In the genomic region with DNA sequence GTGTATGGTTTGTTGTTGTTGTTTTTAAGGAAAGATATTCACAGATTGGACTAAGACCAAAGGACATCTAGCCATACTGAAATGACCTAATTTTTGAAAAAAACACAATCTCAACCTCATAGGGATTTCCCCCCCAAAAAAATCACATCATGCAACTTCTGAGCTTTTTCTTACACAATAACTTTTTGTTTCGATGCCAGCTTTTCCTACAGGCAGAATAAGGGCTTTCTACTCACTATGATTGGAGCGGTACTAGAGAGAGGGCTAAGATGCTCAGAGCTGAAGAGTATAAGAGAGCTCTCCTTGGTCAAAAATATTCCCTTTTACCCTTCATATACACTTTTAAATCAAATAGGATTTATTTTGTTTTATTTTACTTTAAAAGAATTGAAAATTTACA, we compare ENCODE assay signal across 1 cellular context.
TF ChIP-seq lines count a peak whose summit lies in the region.

No MANE protein-coding gene starts in this region.

TF ChIP-seq in GM23338, 12 proteins besides CTCF, POLR2A, EP300 and RAD21 (continued from another document):
- TF ChIP-seq, protein P1, sequence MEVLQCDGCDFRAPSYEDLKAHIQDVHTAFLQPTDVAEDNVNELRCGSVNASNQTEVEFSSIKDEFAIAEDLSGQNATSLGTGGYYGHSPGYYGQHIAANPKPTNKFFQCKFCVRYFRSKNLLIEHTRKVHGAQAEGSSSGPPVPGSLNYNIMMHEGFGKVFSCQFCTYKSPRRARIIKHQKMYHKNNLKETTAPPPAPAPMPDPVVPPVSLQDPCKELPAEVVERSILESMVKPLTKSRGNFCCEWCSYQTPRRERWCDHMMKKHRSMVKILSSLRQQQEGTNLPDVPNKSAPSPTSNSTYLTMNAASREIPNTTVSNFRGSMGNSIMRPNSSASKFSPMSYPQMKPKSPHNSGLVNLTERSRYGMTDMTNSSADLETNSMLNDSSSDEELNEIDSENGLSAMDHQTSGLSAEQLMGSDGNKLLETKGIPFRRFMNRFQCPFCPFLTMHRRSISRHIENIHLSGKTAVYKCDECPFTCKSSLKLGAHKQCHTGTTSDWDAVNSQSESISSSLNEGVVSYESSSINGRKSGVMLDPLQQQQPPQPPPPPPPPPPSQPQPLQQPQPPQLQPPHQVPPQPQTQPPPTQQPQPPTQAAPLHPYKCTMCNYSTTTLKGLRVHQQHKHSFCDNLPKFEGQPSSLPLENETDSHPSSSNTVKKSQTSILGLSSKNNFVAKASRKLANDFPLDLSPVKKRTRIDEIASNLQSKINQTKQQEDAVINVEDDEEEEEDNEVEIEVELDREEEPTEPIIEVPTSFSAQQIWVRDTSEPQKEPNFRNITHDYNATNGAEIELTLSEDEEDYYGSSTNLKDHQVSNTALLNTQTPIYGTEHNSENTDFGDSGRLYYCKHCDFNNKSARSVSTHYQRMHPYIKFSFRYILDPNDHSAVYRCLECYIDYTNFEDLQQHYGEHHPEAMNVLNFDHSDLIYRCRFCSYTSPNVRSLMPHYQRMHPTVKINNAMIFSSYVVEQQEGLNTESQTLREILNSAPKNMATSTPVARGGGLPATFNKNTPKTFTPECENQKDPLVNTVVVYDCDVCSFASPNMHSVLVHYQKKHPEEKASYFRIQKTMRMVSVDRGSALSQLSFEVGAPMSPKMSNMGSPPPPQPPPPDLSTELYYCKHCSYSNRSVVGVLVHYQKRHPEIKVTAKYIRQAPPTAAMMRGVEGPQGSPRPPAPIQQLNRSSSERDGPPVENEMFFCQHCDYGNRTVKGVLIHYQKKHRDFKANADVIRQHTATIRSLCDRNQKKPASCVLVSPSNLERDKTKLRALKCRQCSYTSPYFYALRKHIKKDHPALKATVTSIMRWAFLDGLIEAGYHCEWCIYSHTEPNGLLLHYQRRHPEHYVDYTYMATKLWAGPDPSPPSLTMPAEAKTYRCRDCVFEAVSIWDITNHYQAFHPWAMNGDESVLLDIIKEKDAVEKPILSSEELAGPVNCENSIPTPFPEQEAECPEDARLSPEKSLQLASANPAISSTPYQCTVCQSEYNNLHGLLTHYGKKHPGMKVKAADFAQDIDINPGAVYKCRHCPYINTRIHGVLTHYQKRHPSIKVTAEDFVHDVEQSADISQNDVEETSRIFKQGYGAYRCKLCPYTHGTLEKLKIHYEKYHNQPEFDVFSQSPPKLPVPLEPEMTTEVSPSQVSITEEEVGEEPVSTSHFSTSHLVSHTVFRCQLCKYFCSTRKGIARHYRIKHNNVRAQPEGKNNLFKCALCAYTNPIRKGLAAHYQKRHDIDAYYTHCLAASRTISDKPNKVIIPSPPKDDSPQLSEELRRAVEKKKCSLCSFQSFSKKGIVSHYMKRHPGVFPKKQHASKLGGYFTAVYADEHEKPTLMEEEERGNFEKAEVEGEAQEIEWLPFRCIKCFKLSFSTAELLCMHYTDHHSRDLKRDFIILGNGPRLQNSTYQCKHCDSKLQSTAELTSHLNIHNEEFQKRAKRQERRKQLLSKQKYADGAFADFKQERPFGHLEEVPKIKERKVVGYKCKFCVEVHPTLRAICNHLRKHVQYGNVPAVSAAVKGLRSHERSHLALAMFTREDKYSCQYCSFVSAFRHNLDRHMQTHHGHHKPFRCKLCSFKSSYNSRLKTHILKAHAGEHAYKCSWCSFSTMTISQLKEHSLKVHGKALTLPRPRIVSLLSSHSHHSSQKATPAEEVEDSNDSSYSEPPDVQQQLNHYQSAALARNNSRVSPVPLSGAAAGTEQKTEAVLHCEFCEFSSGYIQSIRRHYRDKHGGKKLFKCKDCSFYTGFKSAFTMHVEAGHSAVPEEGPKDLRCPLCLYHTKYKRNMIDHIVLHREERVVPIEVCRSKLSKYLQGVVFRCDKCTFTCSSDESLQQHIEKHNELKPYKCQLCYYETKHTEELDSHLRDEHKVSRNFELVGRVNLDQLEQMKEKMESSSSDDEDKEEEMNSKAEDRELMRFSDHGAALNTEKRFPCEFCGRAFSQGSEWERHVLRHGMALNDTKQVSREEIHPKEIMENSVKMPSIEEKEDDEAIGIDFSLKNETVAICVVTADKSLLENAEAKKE (CRISPR knock-in tag; IDR thresholded peaks at IDR 0.05): no peak
- TF ChIP-seq POLR2AphosphoS5 (IDR thresholded peaks at IDR 0.05; ENCODE audit: low read depth): no peak
- TF ChIP-seq STAT1 (IDR thresholded peaks at IDR 0.05; ENCODE audit: unreplicated experiment): no peak
- TF ChIP-seq, protein P2, sequence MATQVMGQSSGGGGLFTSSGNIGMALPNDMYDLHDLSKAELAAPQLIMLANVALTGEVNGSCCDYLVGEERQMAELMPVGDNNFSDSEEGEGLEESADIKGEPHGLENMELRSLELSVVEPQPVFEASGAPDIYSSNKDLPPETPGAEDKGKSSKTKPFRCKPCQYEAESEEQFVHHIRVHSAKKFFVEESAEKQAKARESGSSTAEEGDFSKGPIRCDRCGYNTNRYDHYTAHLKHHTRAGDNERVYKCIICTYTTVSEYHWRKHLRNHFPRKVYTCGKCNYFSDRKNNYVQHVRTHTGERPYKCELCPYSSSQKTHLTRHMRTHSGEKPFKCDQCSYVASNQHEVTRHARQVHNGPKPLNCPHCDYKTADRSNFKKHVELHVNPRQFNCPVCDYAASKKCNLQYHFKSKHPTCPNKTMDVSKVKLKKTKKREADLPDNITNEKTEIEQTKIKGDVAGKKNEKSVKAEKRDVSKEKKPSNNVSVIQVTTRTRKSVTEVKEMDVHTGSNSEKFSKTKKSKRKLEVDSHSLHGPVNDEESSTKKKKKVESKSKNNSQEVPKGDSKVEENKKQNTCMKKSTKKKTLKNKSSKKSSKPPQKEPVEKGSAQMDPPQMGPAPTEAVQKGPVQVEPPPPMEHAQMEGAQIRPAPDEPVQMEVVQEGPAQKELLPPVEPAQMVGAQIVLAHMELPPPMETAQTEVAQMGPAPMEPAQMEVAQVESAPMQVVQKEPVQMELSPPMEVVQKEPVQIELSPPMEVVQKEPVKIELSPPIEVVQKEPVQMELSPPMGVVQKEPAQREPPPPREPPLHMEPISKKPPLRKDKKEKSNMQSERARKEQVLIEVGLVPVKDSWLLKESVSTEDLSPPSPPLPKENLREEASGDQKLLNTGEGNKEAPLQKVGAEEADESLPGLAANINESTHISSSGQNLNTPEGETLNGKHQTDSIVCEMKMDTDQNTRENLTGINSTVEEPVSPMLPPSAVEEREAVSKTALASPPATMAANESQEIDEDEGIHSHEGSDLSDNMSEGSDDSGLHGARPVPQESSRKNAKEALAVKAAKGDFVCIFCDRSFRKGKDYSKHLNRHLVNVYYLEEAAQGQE (IDR thresholded peaks at IDR 0.05; ENCODE audit: unreplicated experiment): no peak
- TF ChIP-seq, protein P3, sequence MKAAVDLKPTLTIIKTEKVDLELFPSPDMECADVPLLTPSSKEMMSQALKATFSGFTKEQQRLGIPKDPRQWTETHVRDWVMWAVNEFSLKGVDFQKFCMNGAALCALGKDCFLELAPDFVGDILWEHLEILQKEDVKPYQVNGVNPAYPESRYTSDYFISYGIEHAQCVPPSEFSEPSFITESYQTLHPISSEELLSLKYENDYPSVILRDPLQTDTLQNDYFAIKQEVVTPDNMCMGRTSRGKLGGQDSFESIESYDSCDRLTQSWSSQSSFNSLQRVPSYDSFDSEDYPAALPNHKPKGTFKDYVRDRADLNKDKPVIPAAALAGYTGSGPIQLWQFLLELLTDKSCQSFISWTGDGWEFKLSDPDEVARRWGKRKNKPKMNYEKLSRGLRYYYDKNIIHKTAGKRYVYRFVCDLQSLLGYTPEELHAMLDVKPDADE (IDR thresholded peaks at IDR 0.05): no peak
- TF ChIP-seq CREB1 (CRISPR knock-in tag; IDR thresholded peaks at IDR 0.05; ENCODE audit: low read depth): no peak
- TF ChIP-seq ZNF331 (CRISPR knock-in tag; IDR thresholded peaks at IDR 0.05; ENCODE audit: low read depth): no peak
